14 cellular contexts compared by ENCODE assay signal in the genomic region with DNA sequence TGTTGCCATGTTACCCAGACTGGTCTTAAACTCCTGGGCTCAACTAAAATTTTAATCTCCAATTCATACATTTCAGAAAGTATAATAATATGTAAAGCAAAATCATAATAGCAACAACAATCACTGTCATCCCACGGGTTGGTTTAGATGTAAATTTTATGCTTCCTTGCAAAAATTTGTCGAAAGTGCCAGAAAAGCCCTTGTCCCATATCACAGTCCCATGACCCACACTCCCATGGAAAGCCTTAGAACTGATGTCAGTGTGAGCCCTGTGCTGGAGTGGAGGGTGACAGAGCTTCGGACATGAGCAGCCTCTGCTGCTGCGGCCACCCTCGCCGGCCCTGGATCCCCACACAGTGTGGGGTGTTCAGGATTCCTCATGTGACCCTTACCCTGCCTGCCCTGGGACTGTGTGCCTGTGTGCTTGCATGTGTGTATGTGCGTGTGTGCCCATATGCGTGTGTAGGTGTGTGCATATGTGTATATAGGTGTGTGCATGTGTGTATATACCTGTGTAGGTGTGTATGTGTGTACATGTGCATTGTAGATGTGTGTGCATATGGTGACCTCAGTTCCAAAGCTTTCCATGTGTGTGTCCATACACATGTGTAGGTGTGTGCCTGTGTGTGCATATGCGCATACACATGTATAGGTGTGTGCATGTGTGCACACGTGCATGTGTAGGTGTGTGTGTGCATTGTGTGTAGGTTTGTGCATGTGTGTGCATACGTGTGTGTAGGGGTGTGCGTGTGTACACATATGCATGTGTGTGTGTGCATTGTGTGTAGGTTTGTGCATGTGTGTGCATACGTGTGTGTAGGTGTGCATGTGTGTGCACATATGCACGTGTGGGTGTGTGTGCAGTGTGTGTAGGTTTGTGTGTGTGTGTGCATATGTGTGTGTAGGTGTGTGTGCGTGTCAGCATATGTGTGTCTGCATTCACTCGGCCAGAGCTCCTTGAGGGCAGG.
"Had no signal": no experiment of that assay in that cellular context is flagged by ENCODE, and none has a peak within 500 bp of the region (broad histone marks: within the 10 kb centered on the region; RNA-seq: fewer than 3 reads in every experiment).

No MANE protein-coding gene starts in this region.

- H3K27me3 ChIP-seq: brain microvascular endothelial cell, foreskin keratinocyte, heart left ventricle, left lung, right atrium auricular region, tibial artery had no signal

- H3K36me3 ChIP-seq: brain microvascular endothelial cell, left lung, right atrium auricular region, tibial artery had no signal

- DNase-seq: activated CD4-positive, alpha-beta T cell treated with anti-CD3 and anti-CD28 coated beads, Interleukin-2, amount 50 U/mL, for 4 hours; activated CD4-positive, CD25-positive, alpha-beta regulatory T cell treated with anti-CD3 and anti-CD28 coated beads, Interleukin-2, amount 50 U/mL, for 72 hours; activated effector memory CD4-positive, alpha-beta T cell treated with Interleukin-2 at 50 U/mL for 16 hours; activated T-cell treated with anti-CD3 and anti-CD28 coated beads, Interleukin-2, amount 50 U/mL, for 24 hours; amniotic stem cell; brain microvascular endothelial cell; foreskin keratinocyte; heart left ventricle; tibial artery had no signal

- H3K27me3 Mint-ChIP-seq: activated T-cell treated with anti-CD3 and anti-CD28 coated beads, Interleukin-2, amount 50 U/mL, for 24 hours had no signal

- H3K4me3 ChIP-seq: heart left ventricle, left lung, right atrium auricular region, smooth muscle cell, tibial artery had no signal

- H3K4me1 ChIP-seq: foreskin keratinocyte, tibial artery had no signal

- H3K4me2 ChIP-seq: smooth muscle cell had no signal

- H3K9me3 Mint-ChIP-seq: activated naive CD4-positive, alpha-beta T cell treated with anti-CD3 and anti-CD28 coated beads, Interleukin-2, amount 50 U/mL, for 72 hours; activated T-cell treated with anti-CD3 and anti-CD28 coated beads, Interleukin-2, amount 50 U/mL, for 24 hours; T-helper 2 cell treated with Interferon-gamma antibody and Interleukin-4, amounts not matched to agents 5 μg/mL and 100 μg/mL, for 36 hours had no signal

- H3K4me3 Mint-ChIP-seq: activated T-cell treated with anti-CD3 and anti-CD28 coated beads, Interleukin-2, amount 50 U/mL, for 24 hours; T-helper 2 cell treated with Interferon-gamma antibody and Interleukin-4, amounts not matched to agents 5 μg/mL and 100 μg/mL, for 36 hours had no signal

- ATAC-seq: activated naive CD4-positive, alpha-beta T cell treated with anti-CD3 and anti-CD28 coated beads, Interleukin-2, amount 50 U/mL, for 72 hours; foreskin keratinocyte; heart left ventricle had no signal

- H3K9me3 ChIP-seq: heart left ventricle, left lung, right atrium auricular region, tibial artery had no signal

- H3K27ac ChIP-seq: brain microvascular endothelial cell, foreskin keratinocyte, heart left ventricle, right atrium auricular region, tibial artery had no signal

- H3K27ac Mint-ChIP-seq: T-helper 2 cell treated with Interferon-gamma antibody and Interleukin-4, amounts not matched to agents 5 μg/mL and 100 μg/mL, for 36 hours had no signal
